8 cellular contexts compared by ENCODE assay signal in genomic region chr19:21850636-21851255, GRCh38. TPM values are rescaled to one million over a fixed set of nuclear protein-coding genes. Genes with fewer than 3 reads are reported as not detected.
A peak's percentile ranks its signal among the peaks of the same experiment; 100 is the strongest.
DNase-seq lines count a peak whose midpoint lies in the region; ATAC-seq lines count a peak whose summit lies in the region.

No MANE protein-coding gene starts in this region.

- no peak for ATAC-seq in activated T-cell treated with anti-CD3 and anti-CD28 coated beads, Interleukin-2, amount 50 U/mL, for 72 hours (replicated peaks in 1 of 2)
- no peak for ATAC-seq in stimulated activated memory B cell treated with anti-CD40 and anti-IgM and Interleukin-4, amounts not matched to agents 10 μg/mL and 1 μg/mL and 100 μg/mL, for 72 hours
- ATAC-seq in GM18498 (IDR thresholded peaks at IDR 0.05; ENCODE audit: unreplicated experiment) = no peak
- ATAC-seq in HG03565 (IDR thresholded peaks at IDR 0.05; ENCODE audit: unreplicated experiment) = no peak

- no peaks in the 10 kb centered on the region for H3K9me3 Mint-ChIP-seq in activated T-cell treated with anti-CD3 and anti-CD28 coated beads, Interleukin-2, amount 50 U/mL, for 72 hours
- no peaks in the 10 kb centered on the region for H3K9me3 Mint-ChIP-seq in stimulated activated memory B cell treated with anti-CD40 and anti-IgM and Interleukin-4, amounts not matched to agents 10 μg/mL and 1 μg/mL and 100 μg/mL, for 72 hours

- no peaks in the 10 kb centered on the region for H3K27me3 Mint-ChIP-seq in activated T-cell treated with anti-CD3 and anti-CD28 coated beads, Interleukin-2, amount 50 U/mL, for 72 hours (ENCODE audit: low read depth)
- H3K27me3 Mint-ChIP-seq in stimulated activated memory B cell treated with anti-CD40 and anti-IgM and Interleukin-4, amounts not matched to agents 10 μg/mL and 1 μg/mL and 100 μg/mL, for 72 hours = no peaks in the 10 kb centered on the region

- H3K4me3 Mint-ChIP-seq in activated T-cell treated with anti-CD3 and anti-CD28 coated beads, Interleukin-2, amount 50 U/mL, for 72 hours = peak overlapping the region; percentile 84 to 93
- H3K4me3 Mint-ChIP-seq in stimulated activated memory B cell treated with anti-CD40 and anti-IgM and Interleukin-4, amounts not matched to agents 10 μg/mL and 1 μg/mL and 100 μg/mL, for 72 hours = peak overlapping the region; percentile 93

- peaks cover 37% of the 10 kb centered on the region for H3K4me1 Mint-ChIP-seq in activated T-cell treated with anti-CD3 and anti-CD28 coated beads, Interleukin-2, amount 50 U/mL, for 72 hours (ENCODE audit: low read depth)
- H3K4me1 Mint-ChIP-seq in stimulated activated memory B cell treated with anti-CD40 and anti-IgM and Interleukin-4, amounts not matched to agents 10 μg/mL and 1 μg/mL and 100 μg/mL, for 72 hours = peaks cover 26% of the 10 kb centered on the region

- peak overlapping the region; percentile 97 for H3K4me3 ChIP-seq in iPS-11a (ENCODE audit: low read depth, low read length)

- H3K27ac Mint-ChIP-seq in activated T-cell treated with anti-CD3 and anti-CD28 coated beads, Interleukin-2, amount 50 U/mL, for 72 hours = peak overlapping the region; percentile 85
- no peak overlapping the region for H3K27ac Mint-ChIP-seq in stimulated activated memory B cell treated with anti-CD40 and anti-IgM and Interleukin-4, amounts not matched to agents 10 μg/mL and 1 μg/mL and 100 μg/mL, for 72 hours

- peaks cover 18 to 30% of the 10 kb centered on the region in 2 donors for H3K36me3 Mint-ChIP-seq in activated T-cell treated with anti-CD3 and anti-CD28 coated beads, Interleukin-2, amount 50 U/mL, for 72 hours (ENCODE audit: insufficient read depth in 2 of 2)
- H3K36me3 Mint-ChIP-seq in stimulated activated memory B cell treated with anti-CD40 and anti-IgM and Interleukin-4, amounts not matched to agents 10 μg/mL and 1 μg/mL and 100 μg/mL, for 72 hours = peaks cover 28% of the 10 kb centered on the region

- DNase-seq in NCI-H82 (lab: John Stamatoyannopoulos, UW) (peak; percentile 10), NCI-H82 treated with DMSO at 0.1 percent for 48 hours (lab: John Stamatoyannopoulos, UW; ENCODE audit: unreplicated experiment) (no peak), KG1 (lab: John Stamatoyannopoulos, UW) (no peak)
- peak in 1 of 2 donors; percentile 11 for DNase-seq in activated T-cell treated with anti-CD3 and anti-CD28 coated beads, Interleukin-2, amount 50 U/mL, for 72 hours

RNA-seq across cellular contexts. Expression of gene ZNF43, which starts 14.8 kb away (rescaled TPM):
- total RNA-seq in activated T-cell treated with anti-CD3 and anti-CD28 coated beads, Interleukin-2, amount 50 U/mL, for 72 hours = 10 to 100 TPM; 35.5 to 39.8 TPM
